Comparison of ENCODE assay signal across 16 cellular contexts in genomic region chr7:138797715-138798320, GRCh38. TPM values are rescaled to one million over a fixed set of nuclear protein-coding genes. Genes with fewer than 3 reads are reported as not detected.
DNase-seq lines count a peak whose midpoint lies in the region; ATAC-seq and TF ChIP-seq lines count a peak whose summit lies in the region.
"Had no signal": no experiment of that assay in that cellular context is flagged by ENCODE, and none has a peak within 500 bp of the region (broad histone marks: within the 10 kb centered on the region; RNA-seq: fewer than 3 reads in every experiment).

TSS of gene ATP6V0A4 (minus strand) at chr7:138798196. CDS start at chr7:138771247, 26,949 bp downstream.
TSS of gene TMEM213 (plus strand) at chr7:138797994. CDS start at chr7:138798105, 111 bp downstream.

- WGBS in neuronal stem cell (ENCODE audit: extremely low coverage in 2 of 2, insufficient read length in 2 of 2, insufficient replicate concordance in 1 of 2), 2 donors: no CpG with 5 or more reads among the region's 14 CpGs

- H3K4me3 ChIP-seq in GM23338 (peak within 1 kb of the TSS; percentile 37; the same call in 1 of the 2 replicates), NT2/D1 (ENCODE audit: insufficient read length, low read depth) (no peak within 1 kb of the TSS), iPS-18a (ENCODE audit: low read length) (peak within 1 kb of the TSS; percentile 40), neuronal stem cell (ENCODE audit: low read length in 2 of 2) (no peak within 1 kb of the TSS)
- H3K4me3 ChIP-seq: prostate gland, testis had no signal

- ATAC-seq in GM23338 (peak; percentile 97), GM21381 (IDR thresholded peaks at IDR 0.05; ENCODE audit: unreplicated experiment) (no peak), HG03280 (IDR thresholded peaks at IDR 0.05; ENCODE audit: unreplicated experiment) (no peak)
- ATAC-seq: activated CD8-positive, alpha-beta memory T cell treated with anti-CD3 and anti-CD28 coated beads, Interleukin-2, amount 10 ng/mL, durations not matched to agents 7 days and 5 days had no signal

- H3K4me1 Mint-ChIP-seq in GM23338: peaks cover 33% of the 10 kb centered on the region

- peak within 1 kb of the TSS; percentile 44 for H2AK5ac ChIP-seq in neuronal stem cell (ENCODE audit: low read depth, low read length)

- H3K79me2 ChIP-seq in GM23338 (replicated peaks; ENCODE audit: insufficient read depth): no peaks in the 10 kb centered on the region

- H3F3A ChIP-seq in GM23338 (replicated peaks; ENCODE audit: low read depth): 0 out of 2 replicates have a peak, but pooled peaks cover 4% of the 10 kb centered on the region

- peak; percentile 29 to 61; a peak in 3 of 4 replicates for TF ChIP-seq CTCF in GM23338 (conservative IDR thresholded peaks at IDR 0.05; ENCODE audit: low read depth in 2 of 2)

- no peaks in the 10 kb centered on the region for H4K20me1 ChIP-seq in GM23338 (replicated peaks; ENCODE audit: insufficient read depth)

- no peak within 1 kb of the TSS for H2BK12ac ChIP-seq in neuronal stem cell (ENCODE audit: low read length)

- H3K27me3 ChIP-seq in GM23338 (ENCODE audit: insufficient read depth) (no peaks in the 10 kb centered on the region), NT2/D1 (ENCODE audit: insufficient read depth, insufficient read length) (peaks cover 9% of the 10 kb centered on the region), iPS-18a (ENCODE audit: control insufficient read depth, insufficient read depth, low read length) (peaks cover 10% of the 10 kb centered on the region), neuronal stem cell (ENCODE audit: control insufficient read depth in 3 of 3, insufficient read depth in 3 of 3, low read depth in 1 of 3, low read length in 3 of 3) (peaks cover 0 to 24% (median 0%) of the 10 kb centered on the region in 3 experiments)
- H3K27me3 ChIP-seq: testis had no signal

- peaks cover 4% of the 10 kb centered on the region; the same call in 1 of the 2 replicates for H3K9me2 ChIP-seq in GM23338 (ENCODE audit: insufficient read depth)

- H3K9me3 ChIP-seq in NT2/D1 (ENCODE audit: insufficient read depth, low read length) (no peaks in the 10 kb centered on the region), iPS-18a (ENCODE audit: control insufficient read depth, low read depth, low read length) (no peaks in the 10 kb centered on the region), neuronal stem cell (replicated peaks in 1 of 2; ENCODE audit: control insufficient read depth in 2 of 2, insufficient read depth in 1 of 2, low read depth in 1 of 2, low read length in 2 of 2) (no peaks in the 10 kb centered on the region)
- H3K9me3 ChIP-seq: prostate gland, testis had no signal

- H3K27ac ChIP-seq in GM23338 (ENCODE audit: low read depth): no peak within 1 kb of the TSS
- no peak within 1 kb of the TSS for H3K27ac ChIP-seq in iPS-18a (ENCODE audit: low read length)
- H3K27ac ChIP-seq in neuronal stem cell (replicated peaks; ENCODE audit: low read length): no peak within 1 kb of the TSS
- H3K27ac ChIP-seq: prostate gland, testis had no signal

- H3K4ac ChIP-seq in neuronal stem cell (ENCODE audit: low read length): no peak within 1 kb of the TSS

- H3K4me3 Mint-ChIP-seq in GM23338: peak within 1 kb of the TSS; percentile 47
- H3K4me3 Mint-ChIP-seq: activated CD8-positive, alpha-beta memory T cell treated with anti-CD3 and anti-CD28 coated beads, Interleukin-2, amount 10 ng/mL, durations not matched to agents 7 days and 5 days; activated naive CD8-positive, alpha-beta T cell had no signal

- peak within 1 kb of the TSS; percentile 87 for H2AFZ ChIP-seq in GM23338
- H2AFZ ChIP-seq in neuronal stem cell (ENCODE audit: low read length): no peak within 1 kb of the TSS

- peaks cover 21% of the 10 kb centered on the region for H3K4me1 ChIP-seq in GM23338 (ENCODE audit: insufficient read depth)
- peaks cover 7% of the 10 kb centered on the region for H3K4me1 ChIP-seq in NT2/D1 (ENCODE audit: insufficient read depth, insufficient read length)
- peaks cover 14% of the 10 kb centered on the region for H3K4me1 ChIP-seq in iPS-18a (ENCODE audit: control insufficient read depth, low read depth, low read length)
- peaks cover 0 to 10% of the 10 kb centered on the region in 2 donors for H3K4me1 ChIP-seq in neuronal stem cell (ENCODE audit: control insufficient read depth in 2 of 2, insufficient read depth in 1 of 2, low read depth in 1 of 2, low read length in 2 of 2)
- H3K4me1 ChIP-seq: prostate gland, testis had no signal

- peak; percentile 81 for DNase-seq in GM23338 (ENCODE audit: low spot score)
- DNase-seq in NT2/D1 (ENCODE audit: low read depth, low spot score): peak; percentile 30
- DNase-seq in neuronal stem cell (ENCODE audit: low spot score): no peak
- no peak for DNase-seq in NCI-H1694 (lab: John Stamatoyannopoulos, UW)
- DNase-seq: activated CD8-positive, alpha-beta memory T cell treated with anti-CD3 and anti-CD28 coated beads, Interleukin-2, amount 10 ng/mL, durations not matched to agents 7 days and 5 days; effector memory CD4-positive, alpha-beta T cell; NCI-H2227 treated with DMSO at 0.1 percent for 48 hours; testis had no signal

- H2BK5ac ChIP-seq in neuronal stem cell (ENCODE audit: low read length): no peak within 1 kb of the TSS

- peak within 1 kb of the TSS; percentile 39 for H3K18ac ChIP-seq in neuronal stem cell (ENCODE audit: low read length)

- H2BK15ac ChIP-seq in neuronal stem cell (ENCODE audit: low read length): no peak within 1 kb of the TSS

- peak within 1 kb of the TSS; percentile 37 for H3K23ac ChIP-seq in neuronal stem cell (ENCODE audit: low read depth, low read length, poor library complexity)

- H3K27ac Mint-ChIP-seq in GM23338: no peak within 1 kb of the TSS; the same call in 1 of the 2 replicates
- H3K27ac Mint-ChIP-seq: activated CD8-positive, alpha-beta memory T cell treated with anti-CD3 and anti-CD28 coated beads, Interleukin-2, amount 10 ng/mL, durations not matched to agents 7 days and 5 days; activated naive CD8-positive, alpha-beta T cell had no signal

- no peaks in the 10 kb centered on the region for H3K9me3 Mint-ChIP-seq in GM23338

- peaks cover 8% of the 10 kb centered on the region for H3K27me3 Mint-ChIP-seq in GM23338 (ENCODE audit: insufficient read depth, low read depth, poor library complexity)
- H3K27me3 Mint-ChIP-seq: activated naive CD8-positive, alpha-beta T cell had no signal

- no peak within 1 kb of the TSS for H3K14ac ChIP-seq in neuronal stem cell (ENCODE audit: low read length)

- peak within 1 kb of the TSS; percentile 97 for H4K8ac ChIP-seq in neuronal stem cell (ENCODE audit: low read depth, low read length)

- H3K4me2 ChIP-seq in GM23338 (peak within 1 kb of the TSS; percentile 72), neuronal stem cell (ENCODE audit: insufficient read depth, low read length, poor library complexity, severe bottlenecking) (peak within 1 kb of the TSS; percentile 37)

- H2BK120ac ChIP-seq in neuronal stem cell (ENCODE audit: low read depth, low read length): no peak within 1 kb of the TSS

- no peaks in the 10 kb centered on the region for H3K36me3 Mint-ChIP-seq in GM23338 (ENCODE audit: low read depth)
- H3K36me3 Mint-ChIP-seq: activated CD8-positive, alpha-beta memory T cell treated with anti-CD3 and anti-CD28 coated beads, Interleukin-2, amount 10 ng/mL, durations not matched to agents 7 days and 5 days had no signal

- H3K79me1 ChIP-seq in neuronal stem cell (ENCODE audit: low read depth, low read length): no peaks in the 10 kb centered on the region

- no peak within 1 kb of the TSS for H4K91ac ChIP-seq in neuronal stem cell (ENCODE audit: low read depth, low read length, poor library complexity)

- H3K9ac ChIP-seq in NT2/D1 (ENCODE audit: insufficient read length, low read depth) (no peak within 1 kb of the TSS), iPS-18a (ENCODE audit: low read length) (no peak within 1 kb of the TSS), neuronal stem cell (ENCODE audit: low read depth, low read length, poor library complexity) (peak within 1 kb of the TSS; percentile 32)

- no peaks in the 10 kb centered on the region for H3K36me3 ChIP-seq in GM23338 (ENCODE audit: insufficient read depth)
- H3K36me3 ChIP-seq in NT2/D1 (ENCODE audit: insufficient read depth, insufficient read length, low read length): no peaks in the 10 kb centered on the region
- H3K36me3 ChIP-seq in iPS-18a (ENCODE audit: control insufficient read depth, low read depth, low read length): no peaks in the 10 kb centered on the region
- no peaks in the 10 kb centered on the region for H3K36me3 ChIP-seq in neuronal stem cell (replicated peaks in 1 of 2; ENCODE audit: control insufficient read depth in 2 of 2, insufficient read depth in 2 of 2, low read length in 2 of 2)
- H3K36me3 ChIP-seq: prostate gland had no signal

TF ChIP-seq in GM23338, 12 proteins besides CTCF, POLR2A, EP300 and RAD21 (continues in another document):
- TF ChIP-seq, protein P1, sequence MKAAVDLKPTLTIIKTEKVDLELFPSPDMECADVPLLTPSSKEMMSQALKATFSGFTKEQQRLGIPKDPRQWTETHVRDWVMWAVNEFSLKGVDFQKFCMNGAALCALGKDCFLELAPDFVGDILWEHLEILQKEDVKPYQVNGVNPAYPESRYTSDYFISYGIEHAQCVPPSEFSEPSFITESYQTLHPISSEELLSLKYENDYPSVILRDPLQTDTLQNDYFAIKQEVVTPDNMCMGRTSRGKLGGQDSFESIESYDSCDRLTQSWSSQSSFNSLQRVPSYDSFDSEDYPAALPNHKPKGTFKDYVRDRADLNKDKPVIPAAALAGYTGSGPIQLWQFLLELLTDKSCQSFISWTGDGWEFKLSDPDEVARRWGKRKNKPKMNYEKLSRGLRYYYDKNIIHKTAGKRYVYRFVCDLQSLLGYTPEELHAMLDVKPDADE (IDR thresholded peaks at IDR 0.05): no peak
- no peak for TF ChIP-seq NANOG (IDR thresholded peaks at IDR 0.05; ENCODE audit: borderline replicate concordance)
- no peak for TF ChIP-seq POLR2AphosphoS5 (IDR thresholded peaks at IDR 0.05; ENCODE audit: low read depth)
- TF ChIP-seq EZH2 (IDR thresholded peaks at IDR 0.05; ENCODE audit: low read depth, unreplicated experiment): no peak
- TF ChIP-seq CREB1 (CRISPR knock-in tag; IDR thresholded peaks at IDR 0.05; ENCODE audit: low read depth): 0 out of 2 replicates have a peak, but pooled peaks have one; percentile 23

RNA-seq across cellular contexts. Expression of gene ATP6V0A4, which starts in this region (rescaled TPM):
- 0.35 and 1.3 TPM in 2 replicates for total RNA-seq in GM23338 (2014; rRNA removed; shearing (Covaris generic))
- 0.10 and 0.50 TPM in 2 replicates for polyA plus RNA-seq in GM23338 (2016; fragmentation: Nextera tagmentation; extraction: Ambion mirVana)
- polyA plus RNA-seq in neuronal stem cell (2013, experiment 1 of 2): 0.04 TPM
- 0.08 TPM for polyA plus RNA-seq in neuronal stem cell (2013, experiment 2 of 2)
- total RNA-seq: activated CD8-positive, alpha-beta memory T cell treated with anti-CD3 and anti-CD28 coated beads, Interleukin-2, amount 10 ng/mL, durations not matched to agents 7 days and 5 days; HT-29 had no signal

RNA-seq across cellular contexts. Expression of gene TMEM213, which starts in this region (rescaled TPM):
- 0.08 TPM in 1 of 2 replicates, not detected in the other for total RNA-seq in GM23338 (2014; rRNA removed; shearing (Covaris generic))
- polyA plus RNA-seq in GM23338 (2016; fragmentation: Nextera tagmentation; extraction: Ambion mirVana): 0.14 and 0.89 TPM in 2 replicates
- polyA plus RNA-seq in neuronal stem cell (2013, experiment 1 of 2): not detected
- not detected for polyA plus RNA-seq in neuronal stem cell (2013, experiment 2 of 2)
- total RNA-seq: Daoy, HT-29 had no signal
- polyA plus RNA-seq: BJ had no signal

Comparison
In these comparisons a context has a peak if more than half of its experiments do, and no peak if none do; other contexts are left out.
1. DNase-seq: peak in GM23338 (single experiment) and NT2/D1 (single experiment); none in neuronal stem cell (single experiment) and NCI-H1694 (single experiment).
2. H3K4me3 ChIP-seq: peak in GM23338 (single experiment) and iPS-18a (single experiment); none in NT2/D1 (single experiment) and neuronal stem cell (0 of 2).